ENCODE assay signal across 8 cellular contexts in the genomic region with DNA sequence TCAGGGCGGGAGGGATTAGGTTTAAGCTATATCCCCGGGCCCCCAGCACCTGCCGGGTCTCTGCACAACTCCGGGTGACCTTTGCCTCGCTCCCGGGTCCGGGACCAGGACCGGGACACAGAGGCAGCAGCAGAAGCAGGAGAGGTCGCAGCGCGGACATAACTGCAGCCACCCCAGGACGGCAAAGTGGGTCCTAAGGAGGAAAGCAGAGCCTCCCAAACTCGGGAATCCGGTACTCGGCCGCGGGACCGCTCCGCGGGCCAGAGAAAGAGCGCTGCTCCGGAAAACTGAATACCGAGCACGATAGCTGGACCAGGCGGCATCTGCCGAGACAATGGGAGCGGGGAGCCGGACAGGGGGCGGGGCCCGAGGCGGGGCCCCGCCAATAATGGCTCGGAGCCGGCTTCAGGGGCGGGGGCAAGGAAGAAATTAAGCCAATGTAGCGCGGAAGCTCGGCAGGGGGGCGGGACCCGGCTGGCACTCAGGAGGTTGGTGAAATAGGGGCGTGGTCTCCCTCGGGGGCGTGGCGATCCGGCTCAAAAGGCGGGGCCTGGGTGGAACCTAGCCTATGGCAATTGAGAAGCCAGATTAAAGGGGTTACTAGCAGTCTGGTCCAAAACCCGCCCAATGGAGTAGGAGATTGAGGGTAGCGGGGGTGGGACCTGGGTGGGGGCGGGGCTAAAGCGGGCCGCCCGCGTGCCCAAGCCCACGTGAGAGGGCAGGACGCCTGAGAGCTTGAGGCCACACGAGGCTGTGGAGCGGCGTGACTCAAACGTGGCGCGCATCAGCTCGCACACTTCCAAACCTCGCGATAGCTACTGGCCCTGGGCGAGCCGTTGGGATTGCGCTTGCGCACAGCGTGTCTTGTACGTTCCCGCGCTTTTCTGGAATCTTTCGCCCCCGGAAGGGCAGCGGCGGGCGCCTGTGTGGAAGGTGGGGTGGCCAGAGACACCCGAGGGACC. TPM values are rescaled to one million over a fixed set of nuclear protein-coding genes. Genes with fewer than 3 reads are reported as not detected.
DNase-seq lines count a peak whose midpoint lies in the region; ATAC-seq and TF ChIP-seq lines count a peak whose summit lies in the region.

A gene with protein sequence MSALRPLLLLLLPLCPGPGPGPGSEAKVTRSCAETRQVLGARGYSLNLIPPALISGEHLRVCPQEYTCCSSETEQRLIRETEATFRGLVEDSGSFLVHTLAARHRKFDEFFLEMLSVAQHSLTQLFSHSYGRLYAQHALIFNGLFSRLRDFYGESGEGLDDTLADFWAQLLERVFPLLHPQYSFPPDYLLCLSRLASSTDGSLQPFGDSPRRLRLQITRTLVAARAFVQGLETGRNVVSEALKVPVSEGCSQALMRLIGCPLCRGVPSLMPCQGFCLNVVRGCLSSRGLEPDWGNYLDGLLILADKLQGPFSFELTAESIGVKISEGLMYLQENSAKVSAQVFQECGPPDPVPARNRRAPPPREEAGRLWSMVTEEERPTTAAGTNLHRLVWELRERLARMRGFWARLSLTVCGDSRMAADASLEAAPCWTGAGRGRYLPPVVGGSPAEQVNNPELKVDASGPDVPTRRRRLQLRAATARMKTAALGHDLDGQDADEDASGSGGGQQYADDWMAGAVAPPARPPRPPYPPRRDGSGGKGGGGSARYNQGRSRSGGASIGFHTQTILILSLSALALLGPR (minus strand): TSS at position 342 of the 962 bp plus-strand sequence. CDS start 182 bp downstream, at position 160.
TSS of gene STAG3 (plus strand) at position 879 of the 962 bp plus-strand sequence. CDS start 2,639 bp downstream, outside the sequence.

- peaks cover 0 to 7% (median 4%) of the 10 kb centered on the region in 3 donors for H3K27me3 Mint-ChIP-seq in immature natural killer cell (ENCODE audit: low read depth in 3 of 3)

- ATAC-seq in GM18873 (IDR thresholded peaks at IDR 0.05; ENCODE audit: low FRiP score, unreplicated experiment) (peak; percentile 77), HG03108 (IDR thresholded peaks at IDR 0.05; ENCODE audit: unreplicated experiment) (peak; percentile 91)

- H3K36me3 ChIP-seq in mammary epithelial cell (ENCODE audit: insufficient read depth, low read length): no peaks in the 10 kb centered on the region

- POLR2A ChIA-PET in AG04449 (lab: Yijun Ruan, JAX): interaction anchor here (0.7 to 1.0 kb wide), 4 partner anchors 9 to 619 kb away, joined by 4 to 8 read pairs (median 4); partner anchors contain the start of genes GAL3ST4 and LAMTOR4

- peak within 1 kb of the TSS; percentile 89 for H3K4me3 ChIP-seq in AG04449 (ENCODE audit: low read depth, low read length)
- H3K4me3 ChIP-seq in mammary epithelial cell (replicated peaks in 1 of 3; ENCODE audit: insufficient read depth in 1 of 3, low read depth in 2 of 3, low read length in 3 of 3): peak within 1 kb of the TSS; percentile 54 to 68 (median 60)

- H2AFZ ChIP-seq in mammary epithelial cell (ENCODE audit: low read depth, low read length): peak within 1 kb of the TSS; percentile 92

- in situ Hi-C loops in mammary epithelial cell (cut with MboI; ENCODE audit: low sequenced_read_pairs in 2 of 2): no loop called here

- no peak within 1 kb of the TSS for H3K9ac ChIP-seq in mammary epithelial cell (ENCODE audit: insufficient read depth, low read length)

- peak within 1 kb of the TSS in 4 of 6 donors; percentile 30 to 81 (median 59) for H3K27ac Mint-ChIP-seq in immature natural killer cell

- H3K27me3 ChIP-seq in mammary epithelial cell (ENCODE audit: insufficient read depth, low read length): no peaks in the 10 kb centered on the region

- H3K27ac ChIP-seq in VCaP: peak within 1 kb of the TSS; percentile 48
- H3K27ac ChIP-seq in mammary epithelial cell (ENCODE audit: insufficient read depth, low read depth, low read length): no peak within 1 kb of the TSS

- no peaks in the 10 kb centered on the region for H3K79me2 ChIP-seq in mammary epithelial cell (ENCODE audit: insufficient read depth, low read length)

- no peaks in the 10 kb centered on the region for H3K9me3 Mint-ChIP-seq in immature natural killer cell

- DNase-seq in AG04449 (ENCODE audit: low read depth, low spot score) (peak; percentile 70), NCI-H2171 treated with DMSO at 0.1 percent for 48 hours (lab: John Stamatoyannopoulos, UW) (peak; percentile 96), mammary epithelial cell (peak; percentile 95), immature natural killer cell (peak; percentile 96), smooth muscle cell of the brain vasculature (ENCODE audit: low read depth, low spot score) (peak; percentile 93)

- intact Hi-C loops in mammary epithelial cell (cut with micrococcal nuclease): loop anchor here (2.0 kb wide), 1 partner anchor 15 kb away; no protein-coding TSS in a partner anchor

- peak within 1 kb of the TSS; percentile 71 to 83 (median 78) for H3K4me3 Mint-ChIP-seq in immature natural killer cell

- H3K36me3 Mint-ChIP-seq in immature natural killer cell: no peaks in the 10 kb centered on the region

- peak within 1 kb of the TSS; percentile 97 for H3K4me2 ChIP-seq in mammary epithelial cell (ENCODE audit: insufficient read depth, low read depth, low read length)

- no peaks in the 10 kb centered on the region for H4K20me1 ChIP-seq in mammary epithelial cell (ENCODE audit: insufficient read depth, low read length)

- BruUV-seq in mammary epithelial cell (replicated peaks; lab: Mats Ljungman, UMichigan): no TSS peak

- WGBS in mammary epithelial cell (ENCODE audit: low coverage, missing lambda C conversion rate): 6% methylated on average over 13 of the region's 78 CpGs

- no peaks in the 10 kb centered on the region for H3K4me1 ChIP-seq in mammary epithelial cell (ENCODE audit: insufficient read depth, low read length)

- peaks cover 5% of the 10 kb centered on the region for H3K9me3 ChIP-seq in mammary epithelial cell (replicated peaks; ENCODE audit: insufficient read depth, low read length)

- TF ChIP-seq CTCF in AG04449 (IDR thresholded peaks at IDR 0.05; ENCODE audit: insufficient read depth, low read length, missing control alignments): no peak
- no peak for TF ChIP-seq CTCF in VCaP (conservative IDR thresholded peaks at IDR 0.05)
- TF ChIP-seq CTCF in mammary epithelial cell (conservative IDR thresholded peaks at IDR 0.05 in 1 of 2, IDR thresholded peaks at IDR 0.05 in 1 of 2; ENCODE audit: extremely low read depth in 1 of 2, insufficient read depth in 1 of 2, low read depth in 1 of 2, low read length in 2 of 2): no peak

- peaks cover 27 to 29% of the 10 kb centered on the region in 2 donors for H3K4me1 Mint-ChIP-seq in immature natural killer cell

- CTCF ChIA-PET in AG04449 (lab: Yijun Ruan, JAX) (interaction anchor here (0.9 to 5.8 kb wide), 6 partner anchors 10 to 46 kb away, joined by 3 to 48 read pairs (median 8); partner anchors contain the start of gene GAL3ST4), mammary epithelial cell (lab: Charles Lee; ENCODE audit: low non-redundant PET) (interaction anchor here (0.5 to 0.6 kb wide), 2 partner anchors 45 to 382 kb away, joined by 6 to 9 read pairs; no protein-coding TSS in a partner anchor)

- dilution Hi-C loops in mammary epithelial cell (cut with HindIII; ENCODE audit: low sequenced_read_pairs): no loop called here

RNA-seq across cellular contexts. Expression of the first gene that starts in this region (rescaled TPM):
- total RNA-seq in mammary epithelial cell: 1 to 10 TPM; 4.0 to 6.4 TPM
- polyA plus RNA-seq in mammary epithelial cell (0.53 TPM), immature natural killer cell (not detected)
- 0.88 TPM for polyA minus RNA-seq in mammary epithelial cell

RNA-seq across cellular contexts. Expression of gene STAG3, which starts in this region (rescaled TPM):
- total RNA-seq in mammary epithelial cell: 1 to 10 TPM in 1 of 2 donors, under 1 TPM in 1; 0.33 to 2.7 TPM
- polyA plus RNA-seq in mammary epithelial cell: 0.34 TPM
- polyA minus RNA-seq in mammary epithelial cell: not detected
- 1 to 10 TPM in 1 of 3 donors, under 1 TPM in 2; 0.50 to 2.8 (median 0.72) TPM for polyA plus RNA-seq in immature natural killer cell
